In genomic region chr15:40313531-40314398, GRCh38 we compare ENCODE assay signal across 8 cellular contexts. TPM values are rescaled to one million over a fixed set of nuclear protein-coding genes. Genes with fewer than 3 reads are reported as not detected.
DNase-seq lines count a peak whose midpoint lies in the region; ATAC-seq and TF ChIP-seq lines count a peak whose summit lies in the region.

No MANE protein-coding gene starts in this region.

- H3K4me1 ChIP-seq in right lobe of liver: no peaks in the 10 kb centered on the region

- TF ChIP-seq CTCF in right lobe of liver (IDR thresholded peaks at IDR 0.05): no peak

- no peaks in the 10 kb centered on the region for H3K27me3 ChIP-seq in right lobe of liver

- no peaks in the 10 kb centered on the region for H3K36me3 ChIP-seq in right lobe of liver

- H3K4me1 Mint-ChIP-seq in T-cell: peaks cover 20 to 35% (median 30%) of the 10 kb centered on the region in 3 donors

- TF ChIP-seq POLR2A in right lobe of liver (IDR thresholded peaks at IDR 0.05): no peak

- DNase-seq in GF-D8 (lab: John Stamatoyannopoulos, UW): peak; percentile 17
- peak; percentile 71 for DNase-seq in NCI-H1105 (lab: John Stamatoyannopoulos, UW)
- peak in 32 of 34 experiments; percentile 32 to 78 (median 60) for DNase-seq in T-cell
- DNase-seq in right lobe of liver: peak in 2 of 3 donors; percentile 50 to 61
- no peak for DNase-seq in activated CD4-positive, alpha-beta T cell treated with anti-CD3 and anti-CD28 coated beads for 1 hour
- DNase-seq in DMS114 treated with DMSO at 0.1 percent for 48 hours (lab: John Stamatoyannopoulos, UW; ENCODE audit: unreplicated experiment): no peak
- DNase-seq in GM19238 (ENCODE audit: insufficient read length, low spot score): no peak

- CTCF ChIA-PET in T-cell (lab: Charles Lee): interaction anchor here (0.5 to 1.9 kb wide), 6 partner anchors 9 to 1677 kb away, joined by 3 to 16 read pairs (median 4); partner anchors contain the start of gene INAFM2 (in 1 of the 2)

- ATAC-seq in T-cell (replicated peaks in 1 of 4) (peak in 3 of 4 experiments; percentile 55 to 75 (median 65)), right lobe of liver (peak; percentile 35 to 49 (median 40)), HG02840 (IDR thresholded peaks at IDR 0.05; ENCODE audit: low FRiP score, unreplicated experiment) (no peak)

- POLR2A ChIA-PET in T-cell (lab: Charles Lee): no interaction called here

- H3K4me3 ChIP-seq in right lobe of liver: no peak overlapping the region

- H3K9me3 Mint-ChIP-seq in T-cell: no peaks in the 10 kb centered on the region

- no peaks in the 10 kb centered on the region for H3K9me3 ChIP-seq in right lobe of liver

- H3K36me3 Mint-ChIP-seq in T-cell: no peaks in the 10 kb centered on the region

- peak overlapping the region in 1 of 3 donors; percentile 42 for H3K4me3 Mint-ChIP-seq in T-cell

- peak overlapping the region; percentile 73 to 74 for H3K27ac Mint-ChIP-seq in T-cell

- WGBS in right lobe of liver (ENCODE audit: insufficient coverage, low coverage, low lambda C conversion rate, missing lambda C conversion rate): 32% methylated on average over 9 of the region's 10 CpGs

- intact Hi-C loops in right lobe of liver (cut with DNase I): no loop called here

- H3K27me3 Mint-ChIP-seq in T-cell: peaks cover 0 to 5% of the 10 kb centered on the region in 2 donors

- H3K27ac ChIP-seq in right lobe of liver: no peak overlapping the region

RNA-seq across cellular contexts. Expression of gene PLCB2, which starts 6.0 kb away (rescaled TPM):
- total RNA-seq in T-cell (100 to 1,000 TPM; 242 to 293 (median 245) TPM), right lobe of liver (10 to 100 TPM in 2 of 6 experiments, 1 to 10 TPM in 4; 5.0 to 18.0 (median 7.2) TPM)

RNA-seq across cellular contexts. Expression of gene INAFM2, which starts 9.7 kb away (rescaled TPM):
- 10 to 100 TPM in 1 of 5 donors, 1 to 10 TPM in 4; 5.5 to 10.9 (median 6.4) TPM for total RNA-seq in T-cell
- total RNA-seq in right lobe of liver: 1 to 10 TPM; 4.6 to 8.7 (median 5.8) TPM

RNA-seq across cellular contexts. Expression of gene CCDC9B, which starts 27.0 kb away (rescaled TPM):
- total RNA-seq in T-cell (1 to 10 TPM in 4 of 5 donors, under 1 TPM in 1; 0.80 to 2.2 (median 1.7) TPM), right lobe of liver (10 to 100 TPM in 1 of 6 experiments, 1 to 10 TPM in 5; 4.2 to 11.9 (median 4.7) TPM)

RNA-seq across cellular contexts. Expression of gene ANKRD63, which starts 30.9 kb away (rescaled TPM):
- total RNA-seq in T-cell: under 1 TPM in 2 of 5 donors, not detected in 3; 0.23 to 0.38 TPM
- under 1 TPM in 1 of 6 experiments, not detected in 5; 0.24 TPM for total RNA-seq in right lobe of liver

RNA-seq across cellular contexts. Expression of gene PHGR1, which starts 37.1 kb away (rescaled TPM):
- total RNA-seq in T-cell (under 1 TPM in 1 of 5 donors, not detected in 4; 0.70 TPM), right lobe of liver (not detected)

Comparison
In these comparisons a context has a peak if more than half of its experiments do, and no peak if none do; other contexts are left out.
1. DNase-seq: peak in GF-D8 (single experiment), NCI-H1105 (single experiment), T-cell (32 of 34) and right lobe of liver (2 of 3); none in activated CD4-positive, alpha-beta T cell treated with anti-CD3 and anti-CD28 coated beads for 1 hour (single experiment), DMS114 treated with DMSO at 0.1 percent for 48 hours (single experiment) and GM19238 (single experiment).
2. RNA of gene PLCB2, which starts 6.0 kb away (total RNA-seq): 242 to 293 TPM in T-cell; 5.0 to 18.0 TPM in right lobe of liver; every median in the first group is over 10 times any median in the second.